ENCODE assay signal across 1 cellular context in genomic region chr6:43427406-43428111, GRCh38.
TF ChIP-seq lines count a peak whose summit lies in the region.

A gene with protein sequence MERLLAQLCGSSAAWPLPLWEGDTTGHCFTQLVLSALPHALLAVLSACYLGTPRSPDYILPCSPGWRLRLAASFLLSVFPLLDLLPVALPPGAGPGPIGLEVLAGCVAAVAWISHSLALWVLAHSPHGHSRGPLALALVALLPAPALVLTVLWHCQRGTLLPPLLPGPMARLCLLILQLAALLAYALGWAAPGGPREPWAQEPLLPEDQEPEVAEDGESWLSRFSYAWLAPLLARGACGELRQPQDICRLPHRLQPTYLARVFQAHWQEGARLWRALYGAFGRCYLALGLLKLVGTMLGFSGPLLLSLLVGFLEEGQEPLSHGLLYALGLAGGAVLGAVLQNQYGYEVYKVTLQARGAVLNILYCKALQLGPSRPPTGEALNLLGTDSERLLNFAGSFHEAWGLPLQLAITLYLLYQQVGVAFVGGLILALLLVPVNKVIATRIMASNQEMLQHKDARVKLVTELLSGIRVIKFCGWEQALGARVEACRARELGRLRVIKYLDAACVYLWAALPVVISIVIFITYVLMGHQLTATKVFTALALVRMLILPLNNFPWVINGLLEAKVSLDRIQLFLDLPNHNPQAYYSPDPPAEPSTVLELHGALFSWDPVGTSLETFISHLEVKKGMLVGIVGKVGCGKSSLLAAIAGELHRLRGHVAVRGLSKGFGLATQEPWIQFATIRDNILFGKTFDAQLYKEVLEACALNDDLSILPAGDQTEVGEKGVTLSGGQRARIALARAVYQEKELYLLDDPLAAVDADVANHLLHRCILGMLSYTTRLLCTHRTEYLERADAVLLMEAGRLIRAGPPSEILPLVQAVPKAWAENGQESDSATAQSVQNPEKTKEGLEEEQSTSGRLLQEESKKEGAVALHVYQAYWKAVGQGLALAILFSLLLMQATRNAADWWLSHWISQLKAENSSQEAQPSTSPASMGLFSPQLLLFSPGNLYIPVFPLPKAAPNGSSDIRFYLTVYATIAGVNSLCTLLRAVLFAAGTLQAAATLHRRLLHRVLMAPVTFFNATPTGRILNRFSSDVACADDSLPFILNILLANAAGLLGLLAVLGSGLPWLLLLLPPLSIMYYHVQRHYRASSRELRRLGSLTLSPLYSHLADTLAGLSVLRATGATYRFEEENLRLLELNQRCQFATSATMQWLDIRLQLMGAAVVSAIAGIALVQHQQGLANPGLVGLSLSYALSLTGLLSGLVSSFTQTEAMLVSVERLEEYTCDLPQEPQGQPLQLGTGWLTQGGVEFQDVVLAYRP (N-terminal part only) (plus strand): TSS chr6:43427541. CDS start chr6:43427979, 438 bp downstream.

TF ChIP-seq in GM12878, 131 proteins besides CTCF, POLR2A, EP300 and RAD21 (continued from another document and continues in another):
- TF ChIP-seq ELK1 (IDR thresholded peaks at IDR 0.05; ENCODE audit: low read depth, low read length): 0 out of 2 replicates have a peak, but pooled peaks have one; percentile 14
- peak; percentile 98 for TF ChIP-seq CHD2 (IDR thresholded peaks at IDR 0.05; ENCODE audit: borderline replicate concordance, low read depth, low read length)
- peak; percentile 23 for TF ChIP-seq E2F8 (IDR thresholded peaks at IDR 0.05; ENCODE audit: low read depth, partially characterized antibody)
- TF ChIP-seq SPI1 (IDR thresholded peaks at IDR 0.05; ENCODE audit: borderline replicate concordance, insufficient read depth, low read depth, low read length): 0 out of 2 replicates have a peak, but pooled peaks have one; percentile 31
- peak in 1 of 2 experiments; percentile 52; a peak in 1 of 4 replicates for TF ChIP-seq BHLHE40 (IDR thresholded peaks at IDR 0.05; ENCODE audit: borderline replicate concordance in 1 of 2, low read depth in 2 of 2, low read length in 1 of 2)
- TF ChIP-seq HDAC6 (IDR thresholded peaks at IDR 0.05; ENCODE audit: unreplicated experiment): no peak
- no peak for TF ChIP-seq ZNF207 (IDR thresholded peaks at IDR 0.05; ENCODE audit: borderline replicate concordance)
- TF ChIP-seq EED (IDR thresholded peaks at IDR 0.05; ENCODE audit: low read depth): peak; percentile 56; the same call in 1 of the 2 replicates
- TF ChIP-seq REST (IDR thresholded peaks at IDR 0.05; ENCODE audit: low read depth, low read length): no peak
- peak; percentile 38 for TF ChIP-seq E4F1 (IDR thresholded peaks at IDR 0.05; ENCODE audit: borderline replicate concordance, partially characterized antibody)
- peak; percentile 91 for TF ChIP-seq CREB1 (IDR thresholded peaks at IDR 0.05; ENCODE audit: low read depth)
- 0 out of 2 replicates have a peak, but pooled peaks have one; percentile 74 for TF ChIP-seq CHD1 (IDR thresholded peaks at IDR 0.05; ENCODE audit: low read depth, low read length)
- TF ChIP-seq NRF1 (conservative IDR thresholded peaks at IDR 0.05; ENCODE audit: low read depth, low read length): peak; percentile 64
- peak; percentile 47; the same call in 1 of the 2 replicates for TF ChIP-seq DPF2 (IDR thresholded peaks at IDR 0.05)
- no peak for TF ChIP-seq TBL1XR1 (IDR thresholded peaks at IDR 0.05; ENCODE audit: low read depth, low read length)
- peak; percentile 88; the same call in 1 of the 2 replicates for TF ChIP-seq NKRF (conservative IDR thresholded peaks at IDR 0.05)
- 0 out of 2 replicates have a peak, but pooled peaks have one; percentile 33 for TF ChIP-seq TCF3 (IDR thresholded peaks at IDR 0.05; ENCODE audit: borderline replicate concordance, insufficient read depth, low read depth, low read length)
- peak; percentile 74; the same call in 1 of the 2 replicates for TF ChIP-seq SIN3A (IDR thresholded peaks at IDR 0.05; ENCODE audit: low read depth, low read length)
- TF ChIP-seq SP1 (IDR thresholded peaks at IDR 0.05; ENCODE audit: low read depth, low read length): peak; percentile 27
- no peak for TF ChIP-seq MTA3 (IDR thresholded peaks at IDR 0.05; ENCODE audit: borderline replicate concordance, low read length)
- TF ChIP-seq NR2C2 (IDR thresholded peaks at IDR 0.05; ENCODE audit: borderline replicate concordance, control insufficient read depth, insufficient read length, low read depth): no peak
- TF ChIP-seq MYC (IDR thresholded peaks at IDR 0.05; ENCODE audit: insufficient read depth, insufficient read length, insufficient replicate concordance, low read length, severe bottlenecking): peak; percentile 67
- peak; percentile 39 for TF ChIP-seq MAX (IDR thresholded peaks at IDR 0.05; ENCODE audit: low read depth, low read length)
- TF ChIP-seq BRCA1 (IDR thresholded peaks at IDR 0.05; ENCODE audit: low read depth, low read length): peak; percentile 81
- peak; percentile 57 for TF ChIP-seq POLR2AphosphoS5 (IDR thresholded peaks at IDR 0.05; ENCODE audit: low read length)
- TF ChIP-seq ATF7 (IDR thresholded peaks at IDR 0.05; ENCODE audit: low read depth): peak; percentile 68; the same call in 1 of the 2 replicates
- peak; percentile 83 for TF ChIP-seq LARP7 (IDR thresholded peaks at IDR 0.05)
- TF ChIP-seq MXI1 (IDR thresholded peaks at IDR 0.05; ENCODE audit: low read depth, low read length): peak; percentile 49; the same call in 1 of the 2 replicates
- no peak; the same call in 1 of the 2 replicates for TF ChIP-seq MLLT1 (IDR thresholded peaks at IDR 0.05)
- TF ChIP-seq CBFB (IDR thresholded peaks at IDR 0.05; ENCODE audit: low read depth): no peak
- no peak; the same call in 1 of the 2 replicates for TF ChIP-seq IRF5 (IDR thresholded peaks at IDR 0.05; ENCODE audit: borderline replicate concordance)
- no peak for TF ChIP-seq RBBP5 (conservative IDR thresholded peaks at IDR 0.05)
- peak in 1 of 2 experiments; percentile 54; a peak in 1 of 4 replicates for TF ChIP-seq IKZF2 (IDR thresholded peaks at IDR 0.05)
- peak; percentile 41; the same call in 1 of the 2 replicates for TF ChIP-seq HCFC1 (IDR thresholded peaks at IDR 0.05; ENCODE audit: low read length)
- no peak for TF ChIP-seq JUNB (IDR thresholded peaks at IDR 0.05)
- TF ChIP-seq RCOR1 (conservative IDR thresholded peaks at IDR 0.05; ENCODE audit: low read depth, low read length): peak; percentile 88; the same call in 1 of the 2 replicates
- 0 out of 2 replicates have a peak, but pooled peaks have one; percentile 21 for TF ChIP-seq TARDBP (IDR thresholded peaks at IDR 0.05; ENCODE audit: borderline replicate concordance)
